ENCODE assay signal across 22 cellular contexts in genomic region chr22:44404341-44405020, GRCh38.
A peak's percentile ranks its signal among the peaks of the same experiment; 100 is the strongest.
DNase-seq lines count a peak whose midpoint lies in the region; ATAC-seq, FAIRE-seq and TF ChIP-seq lines count a peak whose summit lies in the region.
"Had no signal": no experiment of that assay in that cellular context is flagged by ENCODE, and none has a peak within 500 bp of the region (broad histone marks: within the 10 kb centered on the region; RNA-seq: fewer than 3 reads in every experiment).

No MANE protein-coding gene starts in this region.

- no peak overlapping the region for H2AFZ ChIP-seq in smooth muscle cell (ENCODE audit: low read depth)
- H2AFZ ChIP-seq: GM23248 had no signal

- intact Hi-C loops in Right ventricle myocardium superior (cut with DNase I) = no loop called here
- intact Hi-C loops in left ventricle myocardium superior (cut with micrococcal nuclease) = no loop called here
- intact Hi-C loops in kidney (cut with DNase I) = no loop called here
- intact Hi-C loops in aorta (cut with DNase I) = no loop called here

- no peak overlapping the region for H3K4me2 ChIP-seq in smooth muscle cell

- H3K27ac ChIP-seq in kidney (ENCODE audit: low read depth in 2 of 2, low read length in 2 of 2) = no peak overlapping the region
- H3K27ac ChIP-seq in aorta (ENCODE audit: low read depth in 1 of 2, low read length in 2 of 2) = no peak overlapping the region
- no peak overlapping the region for H3K27ac ChIP-seq in smooth muscle cell (ENCODE audit: low read depth)
- H3K27ac ChIP-seq: C4-2B, GM23248, SJSA1 had no signal

- H3K4me1 ChIP-seq in kidney (ENCODE audit: control insufficient read depth in 1 of 2, insufficient read depth in 1 of 2, low read depth in 1 of 2, low read length in 2 of 2) = no peaks in the 10 kb centered on the region
- no peaks in the 10 kb centered on the region for H3K4me1 ChIP-seq in aorta (ENCODE audit: control insufficient read depth in 1 of 2, insufficient read depth in 2 of 2, low read length in 2 of 2)
- H3K4me1 ChIP-seq in smooth muscle cell (ENCODE audit: low read depth) = no peaks in the 10 kb centered on the region
- H3K4me1 ChIP-seq: Caco-2, SJSA1 had no signal

- H4K20me1 ChIP-seq in smooth muscle cell (ENCODE audit: low read depth) = no peaks in the 10 kb centered on the region

- 84 to 89% methylated on average over 16 of the region's 16 CpGs for WGBS in aorta, 2 donors
- WGBS in smooth muscle cell (ENCODE audit: low lambda C conversion rate) = 91% methylated on average over 16 of the region's 16 CpGs

- no peak overlapping the region for H3K4me3 ChIP-seq in MG63
- no peak overlapping the region for H3K4me3 ChIP-seq in kidney (ENCODE audit: low read length in 2 of 2)
- H3K4me3 ChIP-seq in aorta (ENCODE audit: low read length in 2 of 2) = no peak overlapping the region
- H3K4me3 ChIP-seq in smooth muscle cell = no peak overlapping the region
- H3K4me3 ChIP-seq: GM23248, SJSA1 had no signal

- ATAC-seq in Right ventricle myocardium superior (ENCODE audit: poor library complexity) (no peak), left ventricle myocardium superior (no peak), aorta (ENCODE audit: low FRiP score) (no peak)

- DNase-seq in Right ventricle myocardium superior (peak; percentile 17), left ventricle myocardium superior (no peak), MG63 (peak; percentile 20), kidney (peak; percentile 33), aorta (peak; percentile 12 to 60), smooth muscle cell (lab: John Stamatoyannopoulos, UW; ENCODE audit: unreplicated experiment) (no peak), NCI-H128 (lab: John Stamatoyannopoulos, UW; ENCODE audit: unreplicated experiment) (no peak), NCI-H1092 (lab: John Stamatoyannopoulos, UW) (no peak)
- DNase-seq: 8988T, DMS53, GM23248, HFFc6, Karpas-422, NCI-H1436, NCI-H226, NCI-H526 treated with DMSO at 0.1 percent for 48 hours, SW 1271 had no signal

- H3K36me3 ChIP-seq in MG63 = no peaks in the 10 kb centered on the region
- no peaks in the 10 kb centered on the region for H3K36me3 ChIP-seq in kidney (ENCODE audit: control insufficient read depth in 1 of 2, insufficient read depth in 2 of 2, low read length in 2 of 2)
- H3K36me3 ChIP-seq in aorta (ENCODE audit: control insufficient read depth in 1 of 2, insufficient read depth in 2 of 2, low read length in 1 of 2) = no peaks in the 10 kb centered on the region
- H3K36me3 ChIP-seq in smooth muscle cell (ENCODE audit: low read depth) = no peaks in the 10 kb centered on the region
- H3K36me3 ChIP-seq: SJSA1 had no signal

- FAIRE-seq in kidney (lab: Jason Lieb, UNC) = no peak
- FAIRE-seq: G401.6, GM19239 had no signal

- H3K27me3 ChIP-seq in MG63 (no peaks in the 10 kb centered on the region), aorta (ENCODE audit: control insufficient read depth in 1 of 2, insufficient read depth in 2 of 2, low read length in 1 of 2) (no peaks in the 10 kb centered on the region), smooth muscle cell (ENCODE audit: low read depth) (no peaks in the 10 kb centered on the region)
- H3K27me3 ChIP-seq: SJSA1 had no signal

- H3K9me3 ChIP-seq in MG63 = no peaks in the 10 kb centered on the region
- H3K9me3 ChIP-seq in kidney (ENCODE audit: control insufficient read depth in 1 of 2, low read length in 2 of 2) = no peaks in the 10 kb centered on the region
- no peaks in the 10 kb centered on the region for H3K9me3 ChIP-seq in aorta (ENCODE audit: control insufficient read depth, low read length)
- H3K9me3 ChIP-seq in smooth muscle cell (replicated peaks; ENCODE audit: low read depth) = no peaks in the 10 kb centered on the region
- H3K9me3 ChIP-seq: Caco-2, SJSA1 had no signal

- H3F3A ChIP-seq in smooth muscle cell (ENCODE audit: low read depth) = no peaks in the 10 kb centered on the region

- no peaks in the 10 kb centered on the region for H3K79me2 ChIP-seq in smooth muscle cell (ENCODE audit: low read depth)

- TF ChIP-seq CTCF in kidney (IDR thresholded peaks at IDR 0.05; ENCODE audit: borderline replicate concordance, extremely low read depth, insufficient read depth) = no peak
- TF ChIP-seq CTCF in smooth muscle cell (IDR thresholded peaks at IDR 0.05; ENCODE audit: borderline replicate concordance, insufficient read depth, poor library complexity, severe bottlenecking) = no peak

- H3K9ac ChIP-seq in kidney (ENCODE audit: low read length in 2 of 2) (no peak overlapping the region), smooth muscle cell (ENCODE audit: low read depth) (no peak overlapping the region)
- H3K9ac ChIP-seq: GM23248 had no signal

Comparison
In these comparisons a context has a peak if more than half of its experiments do, and no peak if none do; other contexts are left out.
1. DNase-seq: peak in Right ventricle myocardium superior (single experiment), MG63 (single experiment), kidney (single experiment) and aorta (2 of 2); none in left ventricle myocardium superior (single experiment), smooth muscle cell (single experiment), NCI-H128 (single experiment) and NCI-H1092 (single experiment).